ENCODE assay signal across 8 cellular contexts in genomic region chr7:33129806-33130153, GRCh38. TPM values are rescaled to one million over a fixed set of nuclear protein-coding genes. Genes with fewer than 3 reads are reported as not detected.
DNase-seq lines count a peak whose midpoint lies in the region; ATAC-seq and TF ChIP-seq lines count a peak whose summit lies in the region.

No MANE protein-coding gene starts in this region.

- peak overlapping the region; percentile 92 for H3K27ac Mint-ChIP-seq in activated T-cell treated with anti-CD3 and anti-CD28 coated beads, Interleukin-2, amount 50 U/mL, for 24 hours

- peaks cover 27% of the 10 kb centered on the region for H3K4me1 Mint-ChIP-seq in activated T-cell treated with anti-CD3 and anti-CD28 coated beads, Interleukin-2, amount 50 U/mL, for 24 hours (ENCODE audit: low read depth)

- H3K4me3 Mint-ChIP-seq in activated T-cell treated with anti-CD3 and anti-CD28 coated beads, Interleukin-2, amount 50 U/mL, for 24 hours: peak overlapping the region; percentile 92

- peaks cover 10% of the 10 kb centered on the region for H3K36me3 Mint-ChIP-seq in activated T-cell treated with anti-CD3 and anti-CD28 coated beads, Interleukin-2, amount 50 U/mL, for 24 hours (ENCODE audit: low read depth)

- peak; percentile 23 for ATAC-seq in sciatic nerve

- TF ChIP-seq CTCF in WI38 (IDR thresholded peaks at IDR 0.05; ENCODE audit: low read depth, low read length): no peak
- TF ChIP-seq CTCF in cardiac muscle cell (IDR thresholded peaks at IDR 0.05; ENCODE audit: low read depth, low read length): no peak

- no peak overlapping the region for H3K27ac ChIP-seq in cardiac muscle cell

- no peaks in the 10 kb centered on the region for H3K9me3 Mint-ChIP-seq in activated T-cell treated with anti-CD3 and anti-CD28 coated beads, Interleukin-2, amount 50 U/mL, for 24 hours

- intact Hi-C loops in sciatic nerve (cut with DNase I): no loop called here

- no peak for DNase-seq in activated T-cell treated with anti-CD3 and anti-CD28 coated beads, Interleukin-2, amount 50 U/mL, for 24 hours
- DNase-seq in activated T-cell treated with anti-CD3 and anti-CD28 coated beads, Interleukin-2, amount 50 U/mL, for 48 hours: no peak
- no peak for DNase-seq in cardiac muscle cell (ENCODE audit: low read depth in 1 of 2, low spot score in 1 of 2)
- DNase-seq in sciatic nerve (ENCODE audit: low spot score): no peak
- DNase-seq in NCI-H1930 (lab: John Stamatoyannopoulos, UW): no peak
- DNase-seq in glomerular visceral epithelial cell (ENCODE audit: extremely low spot score): no peak
- no peak for DNase-seq in NCI-H446 (lab: John Stamatoyannopoulos, UW)

- H3K27me3 Mint-ChIP-seq in activated T-cell treated with anti-CD3 and anti-CD28 coated beads, Interleukin-2, amount 50 U/mL, for 24 hours: no peaks in the 10 kb centered on the region

- no peaks in the 10 kb centered on the region for H3K36me3 ChIP-seq in cardiac muscle cell

- no peaks in the 10 kb centered on the region for H3K9me3 ChIP-seq in cardiac muscle cell (ENCODE audit: low read depth)

- peak overlapping the region; percentile 88 for H3K4me3 ChIP-seq in WI38 (ENCODE audit: low read depth, low read length)
- peak overlapping the region; percentile 79 for H3K4me3 ChIP-seq in cardiac muscle cell

- H3K27me3 ChIP-seq in cardiac muscle cell: no peaks in the 10 kb centered on the region

- no peaks in the 10 kb centered on the region for H3K4me1 ChIP-seq in cardiac muscle cell (ENCODE audit: low read depth)

RNA-seq across cellular contexts. Expression of gene BBS9, which starts 0.4 kb away (rescaled TPM):
- total RNA-seq in cardiac muscle cell: 11.8 and 13.2 TPM in 2 replicates
- 9.8 and 16.0 TPM in 2 replicates for polyA plus RNA-seq in cardiac muscle cell
- total RNA-seq in sciatic nerve: 43.8 TPM

RNA-seq across cellular contexts. Expression of gene RP9, which starts 20.6 kb away (rescaled TPM):
- total RNA-seq in cardiac muscle cell (27.4 and 28.4 TPM in 2 replicates), sciatic nerve (11.6 TPM)
- polyA plus RNA-seq in cardiac muscle cell: 35.3 and 43.2 TPM in 2 replicates
